Comparison of ENCODE assay signal across 1 cellular context in genomic region chr19:12983561-12984142, GRCh38.
TF ChIP-seq lines count a peak whose summit lies in the region.

No MANE protein-coding gene starts in this region.

TF ChIP-seq in GM12878, 131 proteins besides CTCF, POLR2A, EP300 and RAD21:
- peak; percentile 82 for TF ChIP-seq SMC3 (IDR thresholded peaks at IDR 0.05; ENCODE audit: borderline replicate concordance, low read length)
- peak; percentile 49; the same call in 1 of the 2 replicates for TF ChIP-seq LARP7 (IDR thresholded peaks at IDR 0.05)
- 0 out of 2 replicates have a peak, but pooled peaks have one; percentile 21 for TF ChIP-seq MXI1 (IDR thresholded peaks at IDR 0.05; ENCODE audit: low read depth, low read length)
- TF ChIP-seq HCFC1 (IDR thresholded peaks at IDR 0.05; ENCODE audit: low read length): 0 out of 2 replicates have a peak, but pooled peaks have one; percentile 17
- TF ChIP-seq BHLHE40 (IDR thresholded peaks at IDR 0.05; ENCODE audit: borderline replicate concordance in 1 of 2, low read depth in 2 of 2, low read length in 1 of 2): peak; percentile 78 to 94; a peak in 3 of 4 replicates
- TF ChIP-seq CREB1 (IDR thresholded peaks at IDR 0.05; ENCODE audit: low read depth): peak; percentile 53; the same call in 1 of the 2 replicates
- peak; percentile 75 for TF ChIP-seq YY1 (IDR thresholded peaks at IDR 0.05; ENCODE audit: low read depth, low read length)
- TF ChIP-seq BCL3 (IDR thresholded peaks at IDR 0.05; ENCODE audit: borderline replicate concordance, insufficient read depth, low read depth, low read length, poor library complexity, severe bottlenecking): peak; percentile 56
- peak; percentile 42; the same call in 1 of the 2 replicates for TF ChIP-seq ZNF217 (IDR thresholded peaks at IDR 0.05)
- no peak for TF ChIP-seq SP1 (IDR thresholded peaks at IDR 0.05; ENCODE audit: low read depth, low read length)
- 0 out of 2 replicates have a peak, but pooled peaks have one; percentile 23 for TF ChIP-seq E2F4 (IDR thresholded peaks at IDR 0.05; ENCODE audit: low read depth, low read length)
- TF ChIP-seq SMARCA5 (IDR thresholded peaks at IDR 0.05): peak; percentile 73
- no peak for TF ChIP-seq ZNF207 (IDR thresholded peaks at IDR 0.05; ENCODE audit: borderline replicate concordance)
- TF ChIP-seq RELA (IDR thresholded peaks at IDR 0.05; ENCODE audit: borderline replicate concordance, partially characterized antibody): no peak
- TF ChIP-seq GATAD2B (conservative IDR thresholded peaks at IDR 0.05; ENCODE audit: low read depth): 0 out of 2 replicates have a peak, but pooled peaks have one; percentile 34
- peak; percentile 69; the same call in 1 of the 2 replicates for TF ChIP-seq RB1 (IDR thresholded peaks at IDR 0.05; ENCODE audit: borderline replicate concordance)
- peak; percentile 34; the same call in 1 of the 2 replicates for TF ChIP-seq IKZF1 (conservative IDR thresholded peaks at IDR 0.05)
- no peak for TF ChIP-seq ZBTB4 (CRISPR knock-in tag; IDR thresholded peaks at IDR 0.05)
- no peak for TF ChIP-seq ATF3 (IDR thresholded peaks at IDR 0.05; ENCODE audit: borderline replicate concordance, extremely low read depth, low read depth, low read length)
- no peak for TF ChIP-seq RAD51 (IDR thresholded peaks at IDR 0.05)
- 0 out of 2 replicates have a peak, but pooled peaks have one; percentile 12 for TF ChIP-seq CREM (IDR thresholded peaks at IDR 0.05; ENCODE audit: low read depth)
- TF ChIP-seq SRF (IDR thresholded peaks at IDR 0.05; ENCODE audit: low read depth in 2 of 2, low read length in 2 of 2): 0 out of 4 replicates have a peak, but pooled peaks of 1 of the 2 experiments have one; percentile 25
